In genomic region chr3:107407355-107407754, GRCh38 we compare ENCODE assay signal across 35 cellular contexts. TPM values are rescaled to one million over a fixed set of nuclear protein-coding genes. Genes with fewer than 3 reads are reported as not detected.
"Had no signal": no experiment of that assay in that cellular context is flagged by ENCODE, and none has a peak within 500 bp of the region (broad histone marks: within the 10 kb centered on the region; RNA-seq: fewer than 3 reads in every experiment).

No MANE protein-coding gene starts in this region.

- H3K27me3 Mint-ChIP-seq: progenitor cell of endocrine pancreas; stimulated activated memory B cell treated with anti-CD40 and anti-IgM and Interleukin-4, amounts not matched to agents 10 μg/mL and 1 μg/mL and 100 μg/mL, for 72 hours; stimulated activated naive CD8-positive, alpha-beta T cell treated with anti-CD3 and anti-CD28 coated beads, Interleukin-15, amount 100 ng/mL, for 72 hours had no signal

- H3K4me2 ChIP-seq: neural progenitor cell, smooth muscle cell had no signal

- H3K9ac ChIP-seq: neural progenitor cell had no signal

- H3K27me3 ChIP-seq: neural progenitor cell, neutrophil, ovary, right atrium auricular region, right lobe of liver, testis, thyroid gland, transverse colon, upper lobe of left lung, vagina had no signal

- H3K27ac Mint-ChIP-seq: nephron progenitor cell; neural progenitor cell; progenitor cell of endocrine pancreas; stimulated activated memory B cell treated with anti-CD40 and anti-IgM and Interleukin-4, amounts not matched to agents 10 μg/mL and 1 μg/mL and 100 μg/mL, for 72 hours; stimulated activated naive CD8-positive, alpha-beta T cell treated with anti-CD3 and anti-CD28 coated beads, Interleukin-15, amount 100 ng/mL, for 72 hours had no signal

- H3K4me1 Mint-ChIP-seq: naive thymus-derived CD8-positive, alpha-beta T cell; nephron progenitor cell; neural progenitor cell; stimulated activated memory B cell treated with anti-CD40 and anti-IgM and Interleukin-4, amounts not matched to agents 10 μg/mL and 1 μg/mL and 100 μg/mL, for 72 hours; stimulated activated naive CD8-positive, alpha-beta T cell treated with anti-CD3 and anti-CD28 coated beads, Interleukin-15, amount 100 ng/mL, for 72 hours had no signal

- H3K4me3 ChIP-seq: left ventricle myocardium inferior, lung, mucosa of descending colon, neural progenitor cell, ovary, right atrium auricular region, right lobe of liver, smooth muscle cell, testis, thyroid gland, transverse colon, upper lobe of left lung, vagina had no signal

- H3K4me3 Mint-ChIP-seq: naive thymus-derived CD8-positive, alpha-beta T cell; nephron progenitor cell; neural progenitor cell; stimulated activated memory B cell treated with anti-CD40 and anti-IgM and Interleukin-4, amounts not matched to agents 10 μg/mL and 1 μg/mL and 100 μg/mL, for 72 hours; stimulated activated naive CD8-positive, alpha-beta T cell treated with anti-CD3 and anti-CD28 coated beads, Interleukin-15, amount 100 ng/mL, for 72 hours had no signal

- H2AFZ ChIP-seq: neural progenitor cell had no signal

- DNase-seq: islet precursor cell; left ventricle myocardium inferior; midbrain; mucosa of descending colon; naive thymus-derived CD8-positive, alpha-beta T cell; nephron progenitor cell; occipital lobe; ovary; right lobe of liver; stimulated activated CD4-positive, alpha-beta T cell treated with anti-CD3 and anti-CD28 coated beads, Interleukin-1b, Interleukin-23, amount 100 ng/mL, for 48 hours; stimulated activated CD4-positive, alpha-beta T cell treated with anti-CD3 and anti-CD28 coated beads, Interleukin-2, amount 100 ng/mL, for 48 hours; stimulated activated CD4-positive, alpha-beta T cell treated with anti-CD3 and anti-CD28 coated beads, Interleukin-4, amount 100 ng/mL, for 4 hours; stimulated activated CD8-positive, alpha-beta memory T cell treated with anti-CD3 and anti-CD28 coated beads, Interleukin-4, amount 100 ng/mL, for 48 hours; stimulated activated naive CD4-positive, alpha-beta T cell treated with Interleukin-2 at 50 U/mL for 16 hours; stimulated activated naive CD8-positive, alpha-beta T cell treated with anti-CD3 and anti-CD28 coated beads, Interleukin-15, amount 100 ng/mL, for 72 hours; substantia nigra; testis; thyroid gland; transverse colon; upper lobe of left lung had no signal

- ATAC-seq: mucosa of descending colon; naive thymus-derived CD8-positive, alpha-beta T cell; right lobe of liver; stimulated activated memory B cell treated with anti-CD40 and anti-IgM and Interleukin-4, amounts not matched to agents 10 μg/mL and 1 μg/mL and 100 μg/mL, for 72 hours; stimulated activated naive CD8-positive, alpha-beta T cell treated with anti-CD3 and anti-CD28 coated beads, Interleukin-15, amount 100 ng/mL, for 72 hours had no signal

- H3K36me3 ChIP-seq: left ventricle myocardium inferior, neural progenitor cell, neutrophil, ovary, right atrium auricular region, right lobe of liver, thyroid gland, transverse colon, upper lobe of left lung, vagina had no signal

- H3K4me1 ChIP-seq: neural progenitor cell, right atrium auricular region, right lobe of liver, testis, thyroid gland, transverse colon, upper lobe of left lung, vagina had no signal

- H3K9me3 ChIP-seq: right lobe of liver, testis, thyroid gland, vagina had no signal

- H3K27ac ChIP-seq: left ventricle myocardium inferior, neural progenitor cell, neutrophil, ovary, right atrium auricular region, right lobe of liver, testis, thyroid gland, transverse colon, upper lobe of left lung, vagina had no signal

RNA-seq across cellular contexts. Expression of gene CCDC54, which starts 30.1 kb away (rescaled TPM):
- total RNA-seq: kidney epithelial cell; left ventricle myocardium inferior; lower leg skin; lung; mesenteric fat pad; mucosa of descending colon; myocyte; naive thymus-derived CD8-positive, alpha-beta T cell; progenitor cell of endocrine pancreas; pulmonary artery endothelial cell; right atrium auricular region; right lobe of liver; skeletal muscle tissue; smooth muscle cell; transverse colon; upper lobe of left lung; urinary bladder; vagina had no signal
- polyA plus RNA-seq: lung; naive thymus-derived CD8-positive, alpha-beta T cell; ovary; urinary bladder had no signal
